21 cellular contexts compared by ENCODE assay signal in genomic region chr2:4533806-4534205, GRCh38.
A peak's percentile ranks its signal among the peaks of the same experiment; 100 is the strongest.
DNase-seq lines count a peak whose midpoint lies in the region; ATAC-seq, FAIRE-seq and TF ChIP-seq lines count a peak whose summit lies in the region.
"Had no signal": no experiment of that assay in that cellular context is flagged by ENCODE, and none has a peak within 500 bp of the region (broad histone marks: within the 10 kb centered on the region; RNA-seq: fewer than 3 reads in every experiment).

No MANE protein-coding gene starts in this region.

- in situ Hi-C loops in GM12878 (cut with MboI): no loop called here

- CTCF ChIA-PET in GM12878 (lab: Yijun Ruan, JAX) (no interaction called here), RWPE1 (lab: Yijun Ruan, JAX) (no interaction called here)

- TF ChIP-seq POLR2A in GM12891 (IDR thresholded peaks at IDR 0.05; ENCODE audit: low read depth, low read length): no peak
- no peak for TF ChIP-seq POLR2A in GM12878 (IDR thresholded peaks at IDR 0.05; ENCODE audit: low read depth, low read length)
- TF ChIP-seq POLR2A in right lobe of liver (IDR thresholded peaks at IDR 0.05): no peak
- no peak for TF ChIP-seq POLR2A in testis (IDR thresholded peaks at IDR 0.05)

- FAIRE-seq in GM12891 (lab: Jason Lieb, UNC) (no peak), GM12878 (lab: Jason Lieb, UNC) (no peak)
- FAIRE-seq: GM19239 had no signal

- SMC1A ChIA-PET in GM12878 (lab: Charles Lee; ENCODE audit: uncharacterized antibody, unreplicated experiment): no interaction called here

- POLR2A ChIA-PET in GM12878 (lab: Charles Lee): no interaction called here
- POLR2A ChIA-PET in RWPE1 (lab: Yijun Ruan, JAX; ENCODE audit: low non-redundant PET): no interaction called here

- no peak overlapping the region for H3K9ac ChIP-seq in MM.1S (ENCODE audit: low read length)
- no peak overlapping the region for H3K9ac ChIP-seq in GM12878 (ENCODE audit: control insufficient read depth, insufficient read depth, low read length)

- BruUV-seq in GM12878 (replicated peaks; lab: Mats Ljungman, UMichigan): no TSS peak

- H3K9me2 ChIP-seq in MM.1S (replicated peaks; ENCODE audit: insufficient read depth, low read length): no peaks in the 10 kb centered on the region

- intact Hi-C loops in GM12878 (cut with micrococcal nuclease; ENCODE audit: unreplicated experiment): no loop called here
- intact Hi-C loops in right lobe of liver (cut with DNase I): no loop called here
- intact Hi-C loops in testis (cut with DNase I; ENCODE audit: low total_unique reads): no loop called here

- H3K27me3 ChIP-seq in MM.1S (replicated peaks; ENCODE audit: insufficient read depth, low read length) (no peaks in the 10 kb centered on the region), GM12878 (replicated peaks in 1 of 2; ENCODE audit: control insufficient read depth in 2 of 2, insufficient read depth in 2 of 2, low read length in 1 of 2) (no peaks in the 10 kb centered on the region), right lobe of liver (no peaks in the 10 kb centered on the region), testis (no peaks in the 10 kb centered on the region)
- H3K27me3 ChIP-seq: BE2C had no signal

- no peak for TF ChIP-seq CTCF in MM.1S (IDR thresholded peaks at IDR 0.05; ENCODE audit: low read length)
- no peak for TF ChIP-seq CTCF in GM12878 (IDR thresholded peaks at IDR 0.05 in 2 of 3, conservative IDR thresholded peaks at IDR 0.05 in 1 of 3; ENCODE audit: control insufficient read depth in 2 of 3, extremely low read depth in 1 of 3, insufficient read depth in 1 of 3, low read depth in 3 of 3, low read length in 3 of 3)
- TF ChIP-seq CTCF in RWPE1 (conservative IDR thresholded peaks at IDR 0.05; ENCODE audit: low read depth): no peak
- no peak for TF ChIP-seq CTCF in right lobe of liver (IDR thresholded peaks at IDR 0.05)
- no peak for TF ChIP-seq CTCF in testis (IDR thresholded peaks at IDR 0.05)

- 5% methylated on average over 2 of the region's 2 CpGs for WGBS in GM12878 (ENCODE audit: insufficient coverage, insufficient replicate concordance, low lambda C conversion rate, missing lambda C conversion rate)
- 39% methylated on average over 2 of the region's 2 CpGs for WGBS in right lobe of liver (ENCODE audit: insufficient coverage, low coverage, low lambda C conversion rate, missing lambda C conversion rate)
- WGBS in testis, 2 donors: 73 to 96% methylated on average over 2 of the region's 2 CpGs

- ATAC-seq in GM21786 (IDR thresholded peaks at IDR 0.05; ENCODE audit: unreplicated experiment): peak; percentile 74
- ATAC-seq in GM12878: peak; percentile 56
- no peak for ATAC-seq in right lobe of liver
- ATAC-seq: GM23338 had no signal

- no peaks in the 10 kb centered on the region for H4K20me1 ChIP-seq in MM.1S (ENCODE audit: insufficient read depth, low read length)
- H4K20me1 ChIP-seq in GM12878 (ENCODE audit: control insufficient read depth, insufficient read depth): no peaks in the 10 kb centered on the region

- no peak for TF ChIP-seq RAD21 in GM12878 (IDR thresholded peaks at IDR 0.05; ENCODE audit: insufficient read depth, low read depth, low read length)

- H3K36me3 ChIP-seq in MM.1S (replicated peaks; ENCODE audit: insufficient read depth, low read length) (no peaks in the 10 kb centered on the region), GM12878 (ENCODE audit: control insufficient read depth in 2 of 2, insufficient read depth in 2 of 2, low read length in 1 of 2) (no peaks in the 10 kb centered on the region), right lobe of liver (no peaks in the 10 kb centered on the region), testis (ENCODE audit: low read depth, missing control alignments) (no peaks in the 10 kb centered on the region)
- H3K36me3 ChIP-seq: BE2C had no signal

- H2AFZ ChIP-seq in MM.1S (ENCODE audit: low read length) (no peak overlapping the region), GM12878 (ENCODE audit: control insufficient read depth, low read depth, low read length) (no peak overlapping the region)
- H2AFZ ChIP-seq: GM23338, PC-9 had no signal

- no peak for TF ChIP-seq EP300 in GM12878 (IDR thresholded peaks at IDR 0.05; ENCODE audit: borderline replicate concordance in 1 of 2, control insufficient read depth in 1 of 2, low read depth in 2 of 2, low read length in 2 of 2)

- H3K27ac ChIP-seq in MM.1S (ENCODE audit: low read length): no peak overlapping the region
- H3K27ac ChIP-seq in GM12878 (ENCODE audit: control insufficient read depth, insufficient read depth): no peak overlapping the region
- no peak overlapping the region for H3K27ac ChIP-seq in RWPE1
- no peak overlapping the region for H3K27ac ChIP-seq in right lobe of liver
- H3K27ac ChIP-seq in testis: no peak overlapping the region
- H3K27ac ChIP-seq: PC-9 had no signal

- H3F3A ChIP-seq in MM.1S (ENCODE audit: insufficient read depth, low read length): no peaks in the 10 kb centered on the region

- RAD21 ChIA-PET in GM12878 (lab: Charles Lee; ENCODE audit: unreplicated experiment): no interaction called here

- H3K4me2 ChIP-seq in MM.1S (ENCODE audit: low read depth, low read length) (no peak overlapping the region), GM12878 (ENCODE audit: control insufficient read depth, insufficient read depth) (no peak overlapping the region)
- H3K4me2 ChIP-seq: GM23338, PC-9 had no signal

- H3K79me2 ChIP-seq in MM.1S (ENCODE audit: low read length): no peaks in the 10 kb centered on the region
- H3K79me2 ChIP-seq in GM12878 (ENCODE audit: control insufficient read depth, insufficient read depth, low read length): no peaks in the 10 kb centered on the region

- H3K9me3 ChIP-seq in MM.1S (replicated peaks; ENCODE audit: insufficient read depth, low read length): no peaks in the 10 kb centered on the region
- no peaks in the 10 kb centered on the region for H3K9me3 ChIP-seq in GM12878 (replicated peaks; ENCODE audit: control insufficient read depth, insufficient read depth, low read length)
- H3K9me3 ChIP-seq in right lobe of liver: no peaks in the 10 kb centered on the region
- no peaks in the 10 kb centered on the region for H3K9me3 ChIP-seq in testis
- H3K9me3 ChIP-seq: BE2C had no signal

- H3K4me1 ChIP-seq in MM.1S (ENCODE audit: low read length): no peaks in the 10 kb centered on the region
- no peaks in the 10 kb centered on the region for H3K4me1 ChIP-seq in GM12878 (ENCODE audit: control insufficient read depth, insufficient read depth, low read length)
- H3K4me1 ChIP-seq in right lobe of liver: no peaks in the 10 kb centered on the region
- H3K4me1 ChIP-seq in testis: no peaks in the 10 kb centered on the region
- H3K4me1 ChIP-seq: BE2C had no signal

- DNase-seq in GM12891 (ENCODE audit: insufficient read length, low spot score) (peak; percentile 1), MM.1S (peak; percentile 10), GM12878 (ENCODE audit: low read depth, low spot score) (no peak), RWPE1 (ENCODE audit: low spot score) (no peak), EL (no peak), right lobe of liver (no peak), testis (no peak)
- DNase-seq: 8988T; ACHN; BE2C; Calu3; CD8-positive, alpha-beta memory T cell; DMS79 treated with DMSO at 0.1 percent for 48 hours; H9; NCI-H510A treated with DMSO at 0.1 percent for 48 hours; PC-9; SHP77 treated with DMSO at 0.1 percent for 48 hours; T-helper 1 cell had no signal

- H3K4me3 ChIP-seq in MM.1S (ENCODE audit: low read length) (no peak overlapping the region), GM12878 (no peak overlapping the region), right lobe of liver (no peak overlapping the region), testis (no peak overlapping the region)
- H3K4me3 ChIP-seq: GM23338, PC-9 had no signal

TF ChIP-seq in GM12891, 5 proteins besides CTCF, POLR2A, EP300 and RAD21:
- no peak for TF ChIP-seq POU2F2 (IDR thresholded peaks at IDR 0.05; ENCODE audit: low read depth, low read length)
- TF ChIP-seq POLR2AphosphoS5 (IDR thresholded peaks at IDR 0.05; ENCODE audit: low read depth, low read length): no peak
- peak; percentile 79 for TF ChIP-seq SPI1 (IDR thresholded peaks at IDR 0.05; ENCODE audit: low read depth, low read length)
- no peak for TF ChIP-seq TAF1 (IDR thresholded peaks at IDR 0.05; ENCODE audit: low read depth, low read length)
- no peak for TF ChIP-seq PAX5 (IDR thresholded peaks at IDR 0.05; ENCODE audit: insufficient read depth, low read length, severe bottlenecking)

TF ChIP-seq in GM12878, 131 proteins besides CTCF, POLR2A, EP300 and RAD21:
- no peak for TF ChIP-seq JUNB (IDR thresholded peaks at IDR 0.05)
- no peak for TF ChIP-seq STAT1 (conservative IDR thresholded peaks at IDR 0.05)
- no peak for TF ChIP-seq MTA2 (IDR thresholded peaks at IDR 0.05; ENCODE audit: low read depth)
- TF ChIP-seq SIX5 (IDR thresholded peaks at IDR 0.05; ENCODE audit: low read depth, low read length, severe bottlenecking): no peak
- TF ChIP-seq E2F8 (IDR thresholded peaks at IDR 0.05; ENCODE audit: low read depth, partially characterized antibody): no peak
- no peak for TF ChIP-seq MAX (IDR thresholded peaks at IDR 0.05; ENCODE audit: low read depth, low read length)
- TF ChIP-seq NFYA (IDR thresholded peaks at IDR 0.05; ENCODE audit: borderline replicate concordance, low read depth, low read length): no peak
- peak; percentile 44; the same call in 1 of the 2 replicates for TF ChIP-seq SPI1 (IDR thresholded peaks at IDR 0.05; ENCODE audit: borderline replicate concordance, insufficient read depth, low read depth, low read length)

Comparison
In these comparisons a context has a peak if more than half of its experiments do, and no peak if none do; other contexts are left out.
1. DNase-seq: peak in GM12891 (single experiment) and MM.1S (single experiment); none in GM12878 (single experiment), RWPE1 (single experiment), EL (single experiment), right lobe of liver (0 of 3) and testis (single experiment).
2. ATAC-seq: peak in GM21786 (single experiment) and GM12878 (single experiment); none in right lobe of liver (0 of 4).